Comparison of ENCODE assay signal across 1 cellular context in genomic region chr20:62838511-62838910, GRCh38.
TF ChIP-seq lines count a peak whose summit lies in the region.

No MANE protein-coding gene starts in this region.

TF ChIP-seq in GM23338, 12 proteins besides CTCF, POLR2A, EP300 and RAD21 (continued from another document):
- no peak for TF ChIP-seq ZNF462 (CRISPR knock-in tag; IDR thresholded peaks at IDR 0.05)
- no peak for TF ChIP-seq EZH2phosphoT487 (IDR thresholded peaks at IDR 0.05; ENCODE audit: unreplicated experiment)
TF ChIP-seq in GM23338: peak in this region for 0.
